In genomic region chr6:48426636-48427035, GRCh38 we compare ENCODE assay signal across 1 cellular context.
TF ChIP-seq lines count a peak whose summit lies in the region.

No MANE protein-coding gene starts in this region.

TF ChIP-seq in IMR-90, 13 proteins besides CTCF, POLR2A, EP300 and RAD21 (continued from another document):
- TF ChIP-seq ELK1 (IDR thresholded peaks at IDR 0.05; ENCODE audit: borderline replicate concordance, low read depth, low read length) (no peak), RCOR1 (IDR thresholded peaks at IDR 0.05; ENCODE audit: insufficient replicate concordance, low read length) (no peak), BHLHE40 (IDR thresholded peaks at IDR 0.05; ENCODE audit: low read depth, low read length) (peak; percentile 91), MAZ (IDR thresholded peaks at IDR 0.05; ENCODE audit: borderline replicate concordance, low read depth, low read length) (no peak), MAFK (IDR thresholded peaks at IDR 0.05; ENCODE audit: low read depth, low read length) (no peak), FOS (IDR thresholded peaks at IDR 0.05; ENCODE audit: low read depth, low read length) (peak; percentile 88), MXI1 (IDR thresholded peaks at IDR 0.05; ENCODE audit: borderline replicate concordance, low read depth, low read length) (no peak), USF2 (IDR thresholded peaks at IDR 0.05; ENCODE audit: low read depth, low read length) (no peak)
